In the genomic region with DNA sequence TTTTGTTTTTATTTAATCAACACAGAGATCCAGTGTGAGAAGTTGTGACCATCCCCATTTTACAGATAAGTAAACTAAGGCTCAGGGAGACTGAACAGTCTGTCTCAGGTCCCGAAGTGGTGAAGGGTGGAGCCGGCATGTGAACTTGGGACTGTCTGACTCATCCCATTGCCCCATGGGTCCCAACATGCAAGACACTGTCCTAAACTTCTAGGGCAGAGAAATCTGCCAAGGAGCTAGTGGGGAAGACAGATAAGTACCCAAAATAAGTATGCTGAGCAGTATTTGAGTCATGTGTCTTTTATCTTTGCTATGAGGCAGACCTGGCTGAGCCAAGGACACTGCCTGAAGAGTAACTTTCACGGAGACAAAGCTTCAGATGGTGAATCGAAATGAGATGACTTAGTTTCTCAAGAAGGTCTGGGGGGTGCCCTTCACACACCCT, we compare ENCODE assay signal across 14 cellular contexts.
DNase-seq lines count a peak whose midpoint lies in the region; ATAC-seq and TF ChIP-seq lines count a peak whose summit lies in the region.
"Had no signal": no experiment of that assay in that cellular context is flagged by ENCODE, and none has a peak within 500 bp of the region (broad histone marks: within the 10 kb centered on the region; RNA-seq: fewer than 3 reads in every experiment).

No MANE protein-coding gene starts in this region.

- H3K27me3 ChIP-seq in Caco-2 (replicated peaks; ENCODE audit: control insufficient read depth, insufficient read depth, low read length) (no peaks in the 10 kb centered on the region), PC-9 (ENCODE audit: insufficient read depth, low read depth) (no peaks in the 10 kb centered on the region)
- H3K27me3 ChIP-seq: spleen had no signal

- H3F3A ChIP-seq in PC-9 (ENCODE audit: insufficient read depth, low read depth) = peaks cover 57% of the 10 kb centered on the region

- TF ChIP-seq CTCF in Caco-2 (IDR thresholded peaks at IDR 0.05; ENCODE audit: insufficient read depth in 1 of 2, low read depth in 1 of 2, low read length in 1 of 2, severe bottlenecking in 1 of 2, unreplicated experiment in 1 of 2) (no peak), PC-9 (conservative IDR thresholded peaks at IDR 0.05) (no peak), nephron (IDR thresholded peaks at IDR 0.05; ENCODE audit: unreplicated experiment in 3 of 3) (no peak), WTC11 (IDR thresholded peaks at IDR 0.05) (no peak), mesothelial cell of epicardium (IDR thresholded peaks at IDR 0.05; ENCODE audit: unreplicated experiment) (no peak)

- peak overlapping the region; percentile 87 for H3K27ac ChIP-seq in PC-9
- H3K27ac ChIP-seq in epithelial cell of prostate = peak overlapping the region; percentile 84
- H3K27ac ChIP-seq: HL-60, spleen had no signal

- peaks cover 40% of the 10 kb centered on the region for H3K79me2 ChIP-seq in PC-9 (ENCODE audit: low read depth)

- H3K4me1 Mint-ChIP-seq in Caco-2 (ENCODE audit: low read depth, unreplicated experiment) (peaks cover 49% of the 10 kb centered on the region), nephron (peaks cover 37% of the 10 kb centered on the region), WTC11 (peaks cover 14% of the 10 kb centered on the region), mesothelial cell of epicardium (peaks cover 43% of the 10 kb centered on the region)

- no peak for ATAC-seq in WTC11

- peaks cover 96% of the 10 kb centered on the region for H3K4me1 ChIP-seq in Caco-2
- H3K4me1 ChIP-seq in PC-9 (replicated peaks; ENCODE audit: insufficient read depth) = peaks cover 66% of the 10 kb centered on the region

- intact Hi-C loops in Caco-2 (cut with micrococcal nuclease; ENCODE audit: unreplicated experiment) (loop anchor here (2.0 kb wide), 1 partner anchor 57 kb away; no protein-coding TSS in a partner anchor), PC-9 (cut with micrococcal nuclease; ENCODE audit: unreplicated experiment) (no loop called here)

- peaks cover 10% of the 10 kb centered on the region; the same call in 1 of the 2 replicates for H4K20me1 ChIP-seq in PC-9 (ENCODE audit: insufficient read depth)

- H3K4me2 ChIP-seq in PC-9 = peak overlapping the region; percentile 48; the same call in 1 of the 2 replicates

- H3K36me3 ChIP-seq in Caco-2 (ENCODE audit: control insufficient read depth, insufficient read depth, low read length) (no peaks in the 10 kb centered on the region; the same call in 1 of the 2 replicates), PC-9 (ENCODE audit: low read depth) (no peaks in the 10 kb centered on the region; the same call in 1 of the 2 replicates)

- no peak for DNase-seq in Caco-2
- no peak for DNase-seq in PC-9
- DNase-seq in epithelial cell of prostate (ENCODE audit: low read depth, low spot score) = no peak
- no peak for DNase-seq in RKO (ENCODE audit: low spot score)
- DNase-seq in WTC11 (ENCODE audit: low spot score) = no peak
- no peak for DNase-seq in cerebellum (ENCODE audit: low spot score)
- no peak for DNase-seq in mesothelial cell of epicardium (ENCODE audit: low spot score in 2 of 2, unreplicated experiment in 2 of 2)
- DNase-seq: activated T-cell treated with anti-CD3 and anti-CD28 coated beads for 4 hours, cerebellar nuclear complex, NCI-H1694 treated with DMSO at 0.1 percent for 48 hours had no signal

- no peaks in the 10 kb centered on the region for H3K9me3 ChIP-seq in Caco-2
- no peaks in the 10 kb centered on the region for H3K9me3 ChIP-seq in PC-9 (ENCODE audit: insufficient read depth, low read depth)
- H3K9me3 ChIP-seq: spleen had no signal

- H3K36me3 Mint-ChIP-seq in Caco-2 (ENCODE audit: insufficient read depth, unreplicated experiment) = peaks cover 48% of the 10 kb centered on the region
- peaks cover 5% of the 10 kb centered on the region for H3K36me3 Mint-ChIP-seq in nephron (ENCODE audit: low read depth)
- peaks cover under 1% of the 10 kb centered on the region; the same call in 1 of the 2 replicates for H3K36me3 Mint-ChIP-seq in WTC11
- H3K36me3 Mint-ChIP-seq in mesothelial cell of epicardium = peaks cover 10% of the 10 kb centered on the region

- H3K27ac Mint-ChIP-seq in Caco-2 (ENCODE audit: unreplicated experiment) = peak overlapping the region; percentile 90
- H3K27ac Mint-ChIP-seq in nephron = peak overlapping the region in 2 of 3 experiments; percentile 22 to 33
- no peak overlapping the region for H3K27ac Mint-ChIP-seq in WTC11
- H3K27ac Mint-ChIP-seq in mesothelial cell of epicardium = no peak overlapping the region

- POLR2A ChIA-PET in Caco-2 (lab: Charles Lee) = no interaction called here
- POLR2A ChIA-PET in PC-9 (lab: Charles Lee; ENCODE audit: unreplicated experiment) = no interaction called here
- POLR2A ChIA-PET in WTC11 (lab: Charles Lee) = interaction anchor here (1.0 to 1.3 kb wide), 2 partner anchors 11 to 48 kb away, joined by 3 read pairs; no protein-coding TSS in a partner anchor

- H3K4me3 ChIP-seq in Caco-2 (ENCODE audit: low read depth, low read length) (no peak overlapping the region), PC-9 (no peak overlapping the region)
- H3K4me3 ChIP-seq: spleen had no signal

- H3K27me3 Mint-ChIP-seq in Caco-2 (ENCODE audit: insufficient read depth, unreplicated experiment) (no peaks in the 10 kb centered on the region), nephron (ENCODE audit: low read depth) (no peaks in the 10 kb centered on the region), WTC11 (ENCODE audit: low read depth) (no peaks in the 10 kb centered on the region), mesothelial cell of epicardium (ENCODE audit: low read depth) (no peaks in the 10 kb centered on the region)

- CTCF ChIA-PET in Caco-2 (lab: Charles Lee) = interaction anchor here (1.5 to 1.7 kb wide), 2 partner anchors 40 to 54 kb away, joined by 5 to 16 read pairs; no protein-coding TSS in a partner anchor
- CTCF ChIA-PET in PC-9 (lab: Charles Lee) = no interaction called here
- CTCF ChIA-PET in WTC11 (lab: Charles Lee) = no interaction called here

- H3K4me3 Mint-ChIP-seq in Caco-2 (ENCODE audit: unreplicated experiment) = peak overlapping the region; percentile 15
- no peak overlapping the region for H3K4me3 Mint-ChIP-seq in nephron
- H3K4me3 Mint-ChIP-seq in WTC11 = no peak overlapping the region
- H3K4me3 Mint-ChIP-seq in mesothelial cell of epicardium = no peak overlapping the region
- H3K4me3 Mint-ChIP-seq: CD14-positive monocyte had no signal

- no peak overlapping the region for H2AFZ ChIP-seq in PC-9

- H3K9me2 ChIP-seq in PC-9 (ENCODE audit: insufficient read depth) = no peaks in the 10 kb centered on the region

- H3K9me3 Mint-ChIP-seq in Caco-2 (ENCODE audit: unreplicated experiment) (no peaks in the 10 kb centered on the region), nephron (no peaks in the 10 kb centered on the region), WTC11 (no peaks in the 10 kb centered on the region), mesothelial cell of epicardium (no peaks in the 10 kb centered on the region)

- no TSS peak for BruUV-seq in Caco-2 (replicated peaks; lab: Mats Ljungman, UMichigan)
- BruUV-seq in PC-9 (replicated peaks; lab: Mats Ljungman, UMichigan) = no TSS peak

TF ChIP-seq in WTC11, 78 proteins besides CTCF, POLR2A, EP300 and RAD21:
- TF ChIP-seq SOX15 (CRISPR knock-in tag; IDR thresholded peaks at IDR 0.05) = no peak
- TF ChIP-seq, protein P1, sequence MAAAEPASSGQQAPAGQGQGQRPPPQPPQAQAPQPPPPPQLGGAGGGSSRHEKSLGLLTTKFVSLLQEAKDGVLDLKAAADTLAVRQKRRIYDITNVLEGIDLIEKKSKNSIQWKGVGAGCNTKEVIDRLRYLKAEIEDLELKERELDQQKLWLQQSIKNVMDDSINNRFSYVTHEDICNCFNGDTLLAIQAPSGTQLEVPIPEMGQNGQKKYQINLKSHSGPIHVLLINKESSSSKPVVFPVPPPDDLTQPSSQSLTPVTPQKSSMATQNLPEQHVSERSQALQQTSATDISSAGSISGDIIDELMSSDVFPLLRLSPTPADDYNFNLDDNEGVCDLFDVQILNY (CRISPR knock-in tag; IDR thresholded peaks at IDR 0.05) = no peak
- TF ChIP-seq GTF2I (CRISPR knock-in tag; conservative IDR thresholded peaks at IDR 0.05) = no peak
- TF ChIP-seq KAT7 (CRISPR knock-in tag; IDR thresholded peaks at IDR 0.05; ENCODE audit: borderline replicate concordance) = no peak
- no peak for TF ChIP-seq ZNF671 (CRISPR knock-in tag; IDR thresholded peaks at IDR 0.05)
- no peak for TF ChIP-seq ZNF416 (CRISPR knock-in tag; IDR thresholded peaks at IDR 0.05)
- TF ChIP-seq NR1H2 (CRISPR knock-in tag; IDR thresholded peaks at IDR 0.05) = no peak

Comparison
In these comparisons a context has a peak if more than half of its experiments do, and no peak if none do; other contexts are left out.
1. H3K27ac Mint-ChIP-seq: peak in Caco-2 (single experiment) and nephron (2 of 3); none in WTC11 (single experiment) and mesothelial cell of epicardium (single experiment).